Comparison of ENCODE assay signal across 10 cellular contexts in the genomic region with DNA sequence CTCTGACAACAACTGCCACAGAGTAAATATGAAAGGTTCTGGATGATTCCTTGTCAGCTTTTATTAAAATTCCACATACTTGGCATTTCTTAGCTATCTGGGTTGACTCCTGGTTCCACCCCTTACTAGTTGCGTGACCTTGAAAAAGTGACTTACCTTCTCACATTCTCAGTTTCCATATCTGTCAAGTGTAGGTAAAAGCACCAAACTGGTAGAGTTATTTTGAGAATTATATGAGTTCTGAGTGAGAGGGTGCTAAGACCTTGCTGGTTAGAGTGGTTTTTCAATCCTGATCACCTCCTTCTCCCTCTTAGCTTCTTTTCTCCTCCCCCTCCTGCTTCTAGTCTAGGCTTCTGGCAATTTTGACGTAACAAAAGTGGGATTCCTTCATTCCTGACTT.
A peak's percentile ranks its signal among the peaks of the same experiment; 100 is the strongest.
DNase-seq lines count a peak whose midpoint lies in the region; ATAC-seq and TF ChIP-seq lines count a peak whose summit lies in the region.
"Had no signal": no experiment of that assay in that cellular context is flagged by ENCODE, and none has a peak within 500 bp of the region (broad histone marks: within the 10 kb centered on the region; RNA-seq: fewer than 3 reads in every experiment).

No MANE protein-coding gene starts in this region.

- ATAC-seq in GM18499 (IDR thresholded peaks at IDR 0.05; ENCODE audit: insufficient read depth, unreplicated experiment) (peak; percentile 33), HG02642 (IDR thresholded peaks at IDR 0.05; ENCODE audit: poor library complexity, unreplicated experiment) (peak; percentile 40), GM18505 (IDR thresholded peaks at IDR 0.05; ENCODE audit: unreplicated experiment) (no peak)

- no peak for TF ChIP-seq POLR2A in sigmoid colon (IDR thresholded peaks at IDR 0.05)
- TF ChIP-seq POLR2A in GM18505 (IDR thresholded peaks at IDR 0.05; ENCODE audit: borderline replicate concordance, extremely low read depth, insufficient read depth, insufficient read length) = no peak

- H3K27ac ChIP-seq in brain microvascular endothelial cell = peak overlapping the region; percentile 2
- H3K27ac ChIP-seq in sigmoid colon = peak overlapping the region in 3 of 4 donors; percentile 9 to 63 (median 33)

- DNase-seq in brain microvascular endothelial cell (no peak), sigmoid colon (no peak), HT-29 (ENCODE audit: low spot score) (no peak), A172 (ENCODE audit: low spot score) (no peak)
- no peak for DNase-seq in activated CD4-positive, alpha-beta T cell treated with anti-CD3 and anti-CD28 coated beads for 1 hour
- DNase-seq: OCI-M1 had no signal

- intact Hi-C loops in sigmoid colon (cut with DNase I) = loop anchor here (1.0 to 5.0 kb wide), 4 partner anchors 128 to 307 kb away; no protein-coding TSS in a partner anchor

- no peaks in the 10 kb centered on the region for H3K36me3 ChIP-seq in brain microvascular endothelial cell (replicated peaks)
- no peaks in the 10 kb centered on the region for H3K36me3 ChIP-seq in sigmoid colon
- H3K36me3 ChIP-seq: HAP-1 had no signal

- H3K4me3 ChIP-seq in brain microvascular endothelial cell (ENCODE audit: low read depth, low read length) = no peak overlapping the region
- H3K4me3 ChIP-seq in sigmoid colon = no peak overlapping the region
- H3K4me3 ChIP-seq: HAP-1 had no signal

- H3K4me1 ChIP-seq in sigmoid colon = peaks cover 0 to 31% (median 16%) of the 10 kb centered on the region in 4 donors
- H3K4me1 ChIP-seq: HAP-1 had no signal

- TF ChIP-seq CTCF in brain microvascular endothelial cell (IDR thresholded peaks at IDR 0.05; ENCODE audit: low read depth, low read length, missing control alignments) = no peak
- TF ChIP-seq CTCF in sigmoid colon (IDR thresholded peaks at IDR 0.05) = no peak

- H3K9me3 ChIP-seq in sigmoid colon = no peaks in the 10 kb centered on the region
- H3K9me3 ChIP-seq: HAP-1 had no signal

- in situ Hi-C loops in brain microvascular endothelial cell (cut with HindIII; ENCODE audit: low pct_ligation_motif_present, low sequenced_read_pairs) = loop anchor here (10.0 to 25.0 kb wide), 2 partner anchors 97 to 300 kb away; partner anchors contain the start of gene ARHGAP29

- TF ChIP-seq EP300 in sigmoid colon (IDR thresholded peaks at IDR 0.05) = no peak

- H3K27me3 ChIP-seq in brain microvascular endothelial cell (replicated peaks) = no peaks in the 10 kb centered on the region
- H3K27me3 ChIP-seq in sigmoid colon = no peaks in the 10 kb centered on the region

- 89 to 92% methylated on average over 2 of the region's 2 CpGs for WGBS in sigmoid colon, 2 donors
